8 cellular contexts compared by ENCODE assay signal in genomic region chr11:43868852-43869567, GRCh38. TPM values are rescaled to one million over a fixed set of nuclear protein-coding genes. Genes with fewer than 3 reads are reported as not detected.
DNase-seq lines count a peak whose midpoint lies in the region; ATAC-seq, FAIRE-seq and TF ChIP-seq lines count a peak whose summit lies in the region.

No MANE protein-coding gene starts in this region.

- H3K4me1 ChIP-seq in lower lobe of right lung = peaks cover 6% of the 10 kb centered on the region

- H3K9me3 ChIP-seq in lower lobe of right lung = no peaks in the 10 kb centered on the region

- no peaks in the 10 kb centered on the region for H3K36me3 ChIP-seq in lower lobe of right lung

- peak; percentile 98 to 99 for ATAC-seq in activated CD4-positive, CD25-positive, alpha-beta regulatory T cell treated with anti-CD3 and anti-CD28 coated beads, Interleukin-2, amount 50 U/mL, for 24 hours
- ATAC-seq in lower lobe of right lung = peak; percentile 94 to 96

- intact Hi-C loops in lower lobe of right lung (cut with DNase I) = no loop called here

- no peak overlapping the region for H3K27ac ChIP-seq in lower lobe of right lung

- FAIRE-seq in H54 (lab: Jason Lieb, UNC) = peak; percentile 90

- H3K36me3 Mint-ChIP-seq in activated T-cell treated with anti-CD3 and anti-CD28 coated beads, Interleukin-2, amount 50 U/mL, for 24 hours (ENCODE audit: low read depth) = no peaks in the 10 kb centered on the region

- TF ChIP-seq CTCF in lower lobe of right lung (IDR thresholded peaks at IDR 0.05) = no peak

- no peak for DNase-seq in activated CD4-positive, CD25-positive, alpha-beta regulatory T cell treated with anti-CD3 and anti-CD28 coated beads, Interleukin-2, amount 50 U/mL, for 72 hours
- DNase-seq in H54 (ENCODE audit: insufficient read length, low spot score) (peak; percentile 65), LHCN-M2 (ENCODE audit: low read depth) (peak; percentile 78), lower lobe of right lung (no peak), NCI-H82 treated with DMSO at 0.1 percent for 48 hours (lab: John Stamatoyannopoulos, UW; ENCODE audit: unreplicated experiment) (no peak), NCI-H2171 treated with DMSO at 0.1 percent for 48 hours (lab: John Stamatoyannopoulos, UW) (no peak)
- DNase-seq in activated T-cell treated with anti-CD3 and anti-CD28 coated beads, Interleukin-2, amount 50 U/mL, for 24 hours = peak; percentile 52

- H3K4me3 ChIP-seq in lower lobe of right lung = no peak overlapping the region

- peaks cover 19% of the 10 kb centered on the region for H3K27me3 ChIP-seq in lower lobe of right lung (ENCODE audit: low read depth)

- no peak for TF ChIP-seq POLR2A in H54 (IDR thresholded peaks at IDR 0.05; ENCODE audit: low read depth, low read length)

- H3K27me3 Mint-ChIP-seq in activated T-cell treated with anti-CD3 and anti-CD28 coated beads, Interleukin-2, amount 50 U/mL, for 24 hours = peaks cover 51% of the 10 kb centered on the region

- H3K9me3 Mint-ChIP-seq in activated T-cell treated with anti-CD3 and anti-CD28 coated beads, Interleukin-2, amount 50 U/mL, for 24 hours = no peaks in the 10 kb centered on the region

- H3K4me3 Mint-ChIP-seq in activated T-cell treated with anti-CD3 and anti-CD28 coated beads, Interleukin-2, amount 50 U/mL, for 24 hours = peak overlapping the region; percentile 12

- H3K4me1 Mint-ChIP-seq in activated T-cell treated with anti-CD3 and anti-CD28 coated beads, Interleukin-2, amount 50 U/mL, for 24 hours (ENCODE audit: low read depth) = peaks cover 31% of the 10 kb centered on the region

- H3K27ac Mint-ChIP-seq in activated T-cell treated with anti-CD3 and anti-CD28 coated beads, Interleukin-2, amount 50 U/mL, for 24 hours = peak overlapping the region; percentile 86

RNA-seq across cellular contexts. Expression of gene ALKBH3, which starts 11.6 kb away (rescaled TPM):
- total RNA-seq in LHCN-M2 (2014; rRNA removed) = 29.3 and 33.5 TPM in 2 replicates
- 20.6 TPM for polyA plus RNA-seq in LHCN-M2 (2012)
- 26.5 TPM for total RNA-seq in lower lobe of right lung

Comparison
In these comparisons a context has a peak if more than half of its experiments do, and no peak if none do; other contexts are left out.
1. DNase-seq: peak in H54 (single experiment), LHCN-M2 (single experiment) and activated T-cell treated with anti-CD3 and anti-CD28 coated beads, Interleukin-2, amount 50 U/mL, for 24 hours (single experiment); none in activated CD4-positive, CD25-positive, alpha-beta regulatory T cell treated with anti-CD3 and anti-CD28 coated beads, Interleukin-2, amount 50 U/mL, for 72 hours (single experiment), lower lobe of right lung (single experiment), NCI-H82 treated with DMSO at 0.1 percent for 48 hours (single experiment) and NCI-H2171 treated with DMSO at 0.1 percent for 48 hours (single experiment).